ENCODE assay signal across 13 cellular contexts in the genomic region with DNA sequence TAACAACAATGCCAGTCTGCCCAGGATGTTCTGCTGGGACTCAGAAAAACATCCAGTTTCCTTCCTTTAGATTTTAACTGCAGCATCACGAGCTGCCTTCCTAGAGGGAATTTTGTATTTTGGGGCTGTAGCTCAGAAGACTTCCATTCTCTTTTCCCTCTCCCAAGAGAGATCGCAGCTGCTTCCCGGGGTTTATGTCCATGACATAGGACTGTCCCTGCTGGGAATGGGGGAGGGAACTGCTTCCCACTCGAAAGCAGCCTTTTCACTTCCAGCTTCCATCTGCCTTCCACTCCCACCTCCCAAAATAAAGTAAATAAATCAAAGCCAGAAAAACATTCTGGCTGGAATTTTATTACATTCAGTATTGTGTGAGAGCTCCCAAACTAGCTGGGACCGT. TPM values are rescaled to one million over a fixed set of nuclear protein-coding genes. Genes with fewer than 3 reads are reported as not detected.
DNase-seq lines count a peak whose midpoint lies in the region; ATAC-seq and TF ChIP-seq lines count a peak whose summit lies in the region.
"Had no signal": no experiment of that assay in that cellular context is flagged by ENCODE, and none has a peak within 500 bp of the region (broad histone marks: within the 10 kb centered on the region; RNA-seq: fewer than 3 reads in every experiment).

No MANE protein-coding gene starts in this region.

- intact Hi-C loops in uterus (cut with DNase I; ENCODE audit: low total_unique reads) = no loop called here

- H3K36me3 Mint-ChIP-seq in natural killer cell treated with Interleukin-12 subunit alpha and Interleukin-12 subunit beta and Interleukin-15 and Interleukin-18, amount 100 ng/mL, for 72 hours = no peaks in the 10 kb centered on the region

- TF ChIP-seq CTCF in RWPE1 (conservative IDR thresholded peaks at IDR 0.05; ENCODE audit: low read depth) = no peak
- TF ChIP-seq CTCF in neutrophil (IDR thresholded peaks at IDR 0.05) = no peak
- TF ChIP-seq CTCF in uterus (IDR thresholded peaks at IDR 0.05) = no peak

- DNase-seq in RWPE1 (ENCODE audit: low spot score) (no peak), epithelial cell of prostate (ENCODE audit: low read depth, low spot score) (no peak), uterus (peak in 1 of 2 donors; percentile 34), inferior parietal cortex (ENCODE audit: extremely low spot score) (no peak)
- DNase-seq in natural killer cell treated with Interleukin-12 subunit alpha and Interleukin-12 subunit beta and Interleukin-15 and Interleukin-18, amount 100 ng/mL, for 72 hours (ENCODE audit: low spot score) = no peak
- DNase-seq: activated T-cell treated with anti-CD3 and anti-CD28 coated beads for 4 hours; amniotic stem cell; H7; naive thymus-derived CD4-positive, alpha-beta T cell; NCI-H2107; WERI-Rb-1 had no signal

- no peak overlapping the region for H3K4me3 Mint-ChIP-seq in natural killer cell treated with Interleukin-12 subunit alpha and Interleukin-12 subunit beta and Interleukin-15 and Interleukin-18, amount 100 ng/mL, for 72 hours
- H3K4me3 Mint-ChIP-seq: naive thymus-derived CD4-positive, alpha-beta T cell had no signal

- peak overlapping the region in 1 of 2 donors; percentile 72 for H3K27ac Mint-ChIP-seq in natural killer cell treated with Interleukin-12 subunit alpha and Interleukin-12 subunit beta and Interleukin-15 and Interleukin-18, amount 100 ng/mL, for 72 hours

- no peak for TF ChIP-seq POLR2A in uterus (IDR thresholded peaks at IDR 0.05)

- H3K4me1 ChIP-seq in neutrophil (ENCODE audit: control insufficient read depth in 1 of 2, insufficient read depth in 1 of 2, low read depth in 1 of 2, low read length in 1 of 2) (peaks cover 75% of the 10 kb centered on the region in 2 experiments), uterus (peaks cover 0 to 3% of the 10 kb centered on the region in 2 donors)

- peak overlapping the region; percentile 78; the same call in 1 of the 2 replicates for H3K27ac ChIP-seq in RWPE1
- H3K27ac ChIP-seq in epithelial cell of prostate = peak overlapping the region; percentile 77
- H3K27ac ChIP-seq in neutrophil = peak overlapping the region; percentile 83
- H3K27ac ChIP-seq in uterus = peak overlapping the region; percentile 80 to 88
- H3K27ac ChIP-seq: WERI-Rb-1 had no signal

- POLR2A ChIA-PET in RWPE1 (lab: Yijun Ruan, JAX; ENCODE audit: low non-redundant PET) = no interaction called here

- H3K27me3 ChIP-seq in neutrophil (no peaks in the 10 kb centered on the region), uterus (no peaks in the 10 kb centered on the region)

- CTCF ChIA-PET in RWPE1 (lab: Yijun Ruan, JAX) = interaction anchor here (0.6 to 2.3 kb wide), 3 partner anchors 49 to 445 kb away, joined by 3 to 8 read pairs (median 4); no protein-coding TSS in a partner anchor

- H3K9me3 ChIP-seq in neutrophil = no peaks in the 10 kb centered on the region
- no peaks in the 10 kb centered on the region for H3K9me3 ChIP-seq in uterus

- H3K36me3 ChIP-seq in neutrophil (no peaks in the 10 kb centered on the region), uterus (no peaks in the 10 kb centered on the region)
- H3K36me3 ChIP-seq: WERI-Rb-1 had no signal

- no peaks in the 10 kb centered on the region for H3K27me3 Mint-ChIP-seq in natural killer cell treated with Interleukin-12 subunit alpha and Interleukin-12 subunit beta and Interleukin-15 and Interleukin-18, amount 100 ng/mL, for 72 hours
- H3K27me3 Mint-ChIP-seq: naive thymus-derived CD4-positive, alpha-beta T cell had no signal

- ATAC-seq in HG03097 (IDR thresholded peaks at IDR 0.05; ENCODE audit: low FRiP score, unreplicated experiment) = no peak
- ATAC-seq in natural killer cell treated with Interleukin-12 subunit alpha and Interleukin-12 subunit beta and Interleukin-15 and Interleukin-18, amount 100 ng/mL, for 72 hours = no peak
- ATAC-seq: naive thymus-derived CD4-positive, alpha-beta T cell had no signal

- H3K9me3 Mint-ChIP-seq in natural killer cell treated with Interleukin-12 subunit alpha and Interleukin-12 subunit beta and Interleukin-15 and Interleukin-18, amount 100 ng/mL, for 72 hours = no peaks in the 10 kb centered on the region
- H3K9me3 Mint-ChIP-seq: naive thymus-derived CD4-positive, alpha-beta T cell had no signal

- peaks cover 39 to 44% of the 10 kb centered on the region in 2 donors for H3K4me1 Mint-ChIP-seq in natural killer cell treated with Interleukin-12 subunit alpha and Interleukin-12 subunit beta and Interleukin-15 and Interleukin-18, amount 100 ng/mL, for 72 hours (ENCODE audit: low read depth in 2 of 2)

- H3K4me3 ChIP-seq in neutrophil (ENCODE audit: low read depth in 1 of 2, low read length in 1 of 2) = no peak overlapping the region
- no peak overlapping the region for H3K4me3 ChIP-seq in uterus

RNA-seq across cellular contexts. Expression of a gene that starts 52.4 kb away (rescaled TPM):
- 100 to 1,000 TPM in 2 of 4 donors, 10 to 100 TPM in 2; 37.4 to 357 (median 112) TPM for total RNA-seq in uterus
- total RNA-seq in natural killer cell treated with Interleukin-12 subunit alpha and Interleukin-12 subunit beta and Interleukin-15 and Interleukin-18, amount 100 ng/mL, for 72 hours = 10 to 100 TPM; 38.7 to 44.7 TPM
